ENCODE assay signal across 8 cellular contexts in the genomic region with DNA sequence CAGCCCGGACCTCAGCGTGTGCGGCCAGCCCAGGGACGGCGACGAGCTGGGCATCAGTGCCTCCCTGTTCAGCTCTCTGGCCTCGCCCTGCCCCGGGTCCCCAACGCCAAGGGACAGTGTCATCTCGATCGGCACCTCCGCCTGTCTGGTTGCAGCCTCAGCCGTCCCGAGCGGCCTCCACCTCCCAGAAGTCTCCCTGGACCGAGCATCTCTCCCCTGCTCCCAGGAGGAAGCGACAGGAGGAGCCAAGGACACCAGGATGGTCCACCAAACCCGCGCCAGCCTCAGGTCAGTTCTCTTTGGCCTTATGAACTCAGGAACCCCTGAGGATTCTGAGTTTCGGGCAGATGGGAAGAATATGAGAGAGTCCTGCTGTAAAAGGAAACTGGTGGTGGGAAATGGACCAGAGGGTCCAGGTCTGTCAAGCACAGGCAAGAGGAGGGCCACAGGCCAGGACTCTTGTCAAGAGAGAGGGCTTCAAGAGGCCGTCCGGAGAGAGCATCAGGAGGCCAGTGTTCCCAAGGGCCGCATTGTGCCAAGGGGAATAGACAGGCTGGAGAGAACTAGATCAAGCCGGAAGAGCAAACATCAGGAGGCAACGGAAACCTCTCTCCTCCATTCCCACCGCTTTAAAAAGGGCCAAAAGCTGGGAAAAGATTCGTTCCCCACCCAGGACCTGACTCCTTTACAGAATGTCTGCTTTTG. TPM values are rescaled to one million over a fixed set of nuclear protein-coding genes. Genes with fewer than 3 reads are reported as not detected.
DNase-seq lines count a peak whose midpoint lies in the region; ATAC-seq and TF ChIP-seq lines count a peak whose summit lies in the region.

No MANE protein-coding gene starts in this region.

- TF ChIP-seq CTCF in GM06990 (IDR thresholded peaks at IDR 0.05; ENCODE audit: insufficient read depth, low read length, poor library complexity, severe bottlenecking) (no peak), OCI-LY7 (conservative IDR thresholded peaks at IDR 0.05; ENCODE audit: low read length) (no peak), psoas muscle (IDR thresholded peaks at IDR 0.05) (no peak)

- H3K4me1 ChIP-seq in OCI-LY7 (ENCODE audit: insufficient read depth, low read length, poor library complexity, severe bottlenecking), result peaks cover 60% of the 10 kb centered on the region
- H3K4me1 ChIP-seq in esophagus (ENCODE audit: control insufficient read depth in 2 of 2, insufficient read depth in 2 of 2, low read length in 1 of 2), result peaks cover 0 to 7% of the 10 kb centered on the region in 2 donors
- peaks cover 23% of the 10 kb centered on the region for H3K4me1 ChIP-seq in psoas muscle

- H3K4me2 ChIP-seq in OCI-LY7 (ENCODE audit: low read length), result peak overlapping the region; percentile 88

- H3K27ac ChIP-seq in OCI-LY7 (ENCODE audit: low read depth, low read length, poor library complexity, severe bottlenecking), result peak overlapping the region; percentile 70
- no peak overlapping the region for H3K27ac ChIP-seq in esophagus (ENCODE audit: low read depth in 2 of 2, low read length in 1 of 2)
- H3K27ac ChIP-seq in psoas muscle, result no peak overlapping the region

- DNase-seq in GM06990 (ENCODE audit: extremely low read depth, insufficient read length) (no peak), OCI-LY7 (ENCODE audit: low spot score) (no peak), psoas muscle (no peak)
- DNase-seq in activated CD8-positive, alpha-beta memory T cell treated with anti-CD3 and anti-CD28 coated beads, Interleukin-2, amount 50 U/mL, for 48 hours, result no peak

- POLR2A ChIA-PET in OCI-LY7 (lab: Charles Lee), result interaction anchor here (0.6 to 2.9 kb wide), 2 partner anchors 29 to 133 kb away, joined by 4 to 22 read pairs; a partner anchor contains a TSS

- H3K4me3 ChIP-seq in GM06990 (replicated peaks; ENCODE audit: low read depth, low read length) (peak overlapping the region; percentile 97), OCI-LY7 (ENCODE audit: low read depth, low read length, poor library complexity, severe bottlenecking) (peak overlapping the region; percentile 97), esophagus (ENCODE audit: low read depth in 1 of 2, low read length in 2 of 2) (peak overlapping the region; percentile 85), psoas muscle (peak overlapping the region; percentile 72)

- intact Hi-C loops in OCI-LY7 (cut with micrococcal nuclease; ENCODE audit: unreplicated experiment) (no loop called here), psoas muscle (cut with DNase I) (loop anchor here in 1 of 2 donors (5.0 kb wide), 1 partner anchor 42 kb away; no protein-coding TSS in a partner anchor)

- H3K9me2 ChIP-seq in OCI-LY7 (ENCODE audit: insufficient read depth, low read length), result no peaks in the 10 kb centered on the region

- H3K27me3 ChIP-seq in GM06990 (replicated peaks; ENCODE audit: control insufficient read depth, insufficient read depth, low read length), result no peaks in the 10 kb centered on the region
- no peaks in the 10 kb centered on the region for H3K27me3 ChIP-seq in esophagus (ENCODE audit: control insufficient read depth in 1 of 2, insufficient read depth in 2 of 2, low read length in 2 of 2)
- H3K27me3 ChIP-seq in psoas muscle (ENCODE audit: insufficient read depth in 3 of 3, low read length in 2 of 3), result no peaks in the 10 kb centered on the region

- BruUV-seq in OCI-LY7 (replicated peaks; lab: Mats Ljungman, UMichigan), result no TSS peak

- H3K79me2 ChIP-seq in OCI-LY7 (ENCODE audit: insufficient read depth, low read depth, low read length), result peaks cover 90% of the 10 kb centered on the region

- no peaks in the 10 kb centered on the region for H3K9me3 ChIP-seq in OCI-LY7 (ENCODE audit: low read length)
- no peaks in the 10 kb centered on the region for H3K9me3 ChIP-seq in esophagus (ENCODE audit: control insufficient read depth in 2 of 2, insufficient read depth in 1 of 2, low read depth in 1 of 2, low read length in 1 of 2)
- no peaks in the 10 kb centered on the region for H3K9me3 ChIP-seq in psoas muscle

- no peak overlapping the region for H2AFZ ChIP-seq in OCI-LY7 (ENCODE audit: low read length)

- H4K20me1 ChIP-seq in OCI-LY7 (ENCODE audit: insufficient read depth, low read length), result peaks cover 32% of the 10 kb centered on the region

- ATAC-seq in psoas muscle (peak in 1 of 4 donors; percentile 10), GM18909 (IDR thresholded peaks at IDR 0.05; ENCODE audit: poor library complexity, unreplicated experiment) (no peak), GM18870 (IDR thresholded peaks at IDR 0.05; ENCODE audit: unreplicated experiment) (no peak), HG03378 (IDR thresholded peaks at IDR 0.05; ENCODE audit: unreplicated experiment) (no peak)

- H3K36me3 ChIP-seq in GM06990 (ENCODE audit: control insufficient read depth, insufficient read depth, low read length) (peaks cover 9% of the 10 kb centered on the region), OCI-LY7 (ENCODE audit: insufficient read depth, low read length) (peaks cover 64% of the 10 kb centered on the region), esophagus (ENCODE audit: control insufficient read depth in 2 of 2, insufficient read depth in 2 of 2, low read length in 1 of 2) (no peaks in the 10 kb centered on the region), psoas muscle (ENCODE audit: insufficient read depth in 1 of 2, low read depth in 1 of 2) (peaks cover 0 to 18% of the 10 kb centered on the region in 2 donors)

- 17 to 20% methylated on average over 21 to 27 of the region's 27 CpGs for WGBS in esophagus, 2 donors
- WGBS in psoas muscle, 3 donors, result 15 to 17% (median 17%) methylated on average over 21 to 27 of the region's 27 CpGs

- CTCF ChIA-PET in OCI-LY7 (lab: Charles Lee; ENCODE audit: unreplicated experiment), result no interaction called here

RNA-seq across cellular contexts. Expression of a gene that starts 0.8 kb away (rescaled TPM):
- 60.8 and 88.6 TPM in 2 replicates for total RNA-seq in OCI-LY7 (2014; rRNA removed; shearing (Covaris generic))
- total RNA-seq in OCI-LY7 (2022), result 66.2 and 71.3 TPM in 2 replicates
- polyA plus RNA-seq in esophagus, result 1 to 10 TPM in 1 of 2 donors, under 1 TPM in 1; 0.41 to 1.3 TPM
- total RNA-seq in psoas muscle, result 1 to 10 TPM in 2 of 4 donors, under 1 TPM in 2; 0.69 to 2.1 (median 0.92) TPM
- 1 to 10 TPM in 2 of 3 donors, under 1 TPM in 1; 0.15 to 2.7 (median 1.2) TPM for polyA plus RNA-seq in psoas muscle

RNA-seq across cellular contexts. Expression of a gene that starts 28.6 kb away (rescaled TPM):
- total RNA-seq in OCI-LY7 (2014; rRNA removed; shearing (Covaris generic)), result 143 and 150 TPM in 2 replicates
- 173 and 195 TPM in 2 replicates for total RNA-seq in OCI-LY7 (2022)
- 1 to 10 TPM in 1 of 2 donors, under 1 TPM in 1; 0.36 to 1.8 TPM for polyA plus RNA-seq in esophagus
- total RNA-seq in psoas muscle, result 10 to 100 TPM; 29.7 to 76.7 (median 35.7) TPM
- polyA plus RNA-seq in psoas muscle, result 100 to 1,000 TPM in 1 of 3 donors, 10 to 100 TPM in 2; 15.5 to 138 (median 30.5) TPM

RNA-seq across cellular contexts. Expression of a gene that starts 55.9 kb away (rescaled TPM):
- 32.5 and 36.0 TPM in 2 replicates for total RNA-seq in OCI-LY7 (2014; rRNA removed; shearing (Covaris generic))
- total RNA-seq in OCI-LY7 (2022) (53.7 and 54.6 TPM in 2 replicates), psoas muscle (100 to 1,000 TPM in 1 of 4 donors, 10 to 100 TPM in 3; 91.6 to 135 (median 97.0) TPM)
- polyA plus RNA-seq in esophagus (10 to 100 TPM; 50.6 to 73.3 TPM), psoas muscle (100 to 1,000 TPM; 247 to 270 (median 264) TPM)

RNA-seq across cellular contexts. Expression of a gene that starts 56.1 kb away (rescaled TPM):
- total RNA-seq in OCI-LY7 (2014; rRNA removed; shearing (Covaris generic)), result 12.4 and 19.8 TPM in 2 replicates
- 24.3 and 24.8 TPM in 2 replicates for total RNA-seq in OCI-LY7 (2022)
- polyA plus RNA-seq in esophagus, result 100 to 1,000 TPM; 158 to 248 TPM
- total RNA-seq in psoas muscle, result 10 to 100 TPM; 20.4 to 23.9 (median 22.8) TPM
- polyA plus RNA-seq in psoas muscle, result 10 to 100 TPM; 30.3 to 75.7 (median 40.1) TPM

Comparison
In these comparisons a context has a peak if more than half of its experiments do, and no peak if none do; other contexts are left out.
1. RNA of a gene that starts 0.8 kb away (total RNA-seq): 60.8 to 88.6 TPM in OCI-LY7; 0.69 to 2.1 TPM in psoas muscle; every median in the first group is over 10 times any median in the second.
2. Peak in every context shown above with its lines, with median percentiles within 50 percentile points of each other: H3K4me3 ChIP-seq.